Comparison of ENCODE assay signal across 14 cellular contexts in the genomic region with DNA sequence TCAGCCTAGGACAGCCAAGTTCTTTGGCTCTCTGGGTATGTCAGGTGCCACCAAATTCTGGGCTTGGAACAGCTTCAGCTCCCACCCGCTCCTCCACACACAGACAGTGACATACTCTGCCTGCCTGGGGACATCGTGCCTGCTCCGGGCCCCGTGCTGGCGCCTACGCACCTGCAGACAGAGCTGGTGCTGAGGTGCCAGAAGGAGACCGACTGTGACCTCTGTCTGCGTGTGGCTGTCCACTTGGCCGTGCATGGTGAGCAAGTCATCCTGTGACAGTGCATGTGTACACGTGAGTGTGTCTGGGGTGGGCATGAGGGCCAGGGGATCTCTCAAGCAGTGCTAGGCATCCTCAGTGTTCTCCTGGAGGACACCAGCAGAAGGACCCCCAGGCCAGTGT. TPM values are rescaled to one million over a fixed set of nuclear protein-coding genes. Genes with fewer than 3 reads are reported as not detected.
A peak's percentile ranks its signal among the peaks of the same experiment; 100 is the strongest.
DNase-seq lines count a peak whose midpoint lies in the region; ATAC-seq, FAIRE-seq and TF ChIP-seq lines count a peak whose summit lies in the region.
"Had no signal": no experiment of that assay in that cellular context is flagged by ENCODE, and none has a peak within 500 bp of the region (broad histone marks: within the 10 kb centered on the region; RNA-seq: fewer than 3 reads in every experiment).

No MANE protein-coding gene starts in this region.

- H4K20me1 ChIP-seq in osteoblast (ENCODE audit: insufficient read depth, low read length): no peaks in the 10 kb centered on the region

- peaks cover 3% of the 10 kb centered on the region for H3K27me3 Mint-ChIP-seq in activated CD8-positive, alpha-beta T cell treated with anti-CD3 and anti-CD28 coated beads for 36 hours

- no peaks in the 10 kb centered on the region for H3K36me3 Mint-ChIP-seq in activated CD8-positive, alpha-beta T cell treated with anti-CD3 and anti-CD28 coated beads for 36 hours (ENCODE audit: low read depth)
- H3K36me3 Mint-ChIP-seq: WTC11 had no signal

- H3K4me1 ChIP-seq in A549 (peaks cover 29% of the 10 kb centered on the region), RWPE2 (ENCODE audit: insufficient read depth, poor library complexity, severe bottlenecking) (peaks cover 6% of the 10 kb centered on the region), osteoblast (ENCODE audit: insufficient read depth, low read length) (peaks cover 45% of the 10 kb centered on the region)

- ATAC-seq in A549 (no peak), RWPE2 (ENCODE audit: low read depth) (no peak)
- ATAC-seq in activated CD8-positive, alpha-beta T cell treated with anti-CD3 and anti-CD28 coated beads for 36 hours: no peak
- ATAC-seq: activated T-cell treated with anti-CD3 and anti-CD28 coated beads, Interleukin-2, amount 50 U/mL, for 4 hours had no signal

- no peaks in the 10 kb centered on the region for H3K9me3 ChIP-seq in A549
- no peaks in the 10 kb centered on the region for H3K9me3 ChIP-seq in RWPE2 (ENCODE audit: severe bottlenecking)
- no peaks in the 10 kb centered on the region for H3K9me3 ChIP-seq in osteoblast (ENCODE audit: low read depth, low read length)

- CTCF ChIA-PET in A549 (lab: Yijun Ruan, JAX): interaction anchor here (0.7 to 11.4 kb wide), 3 partner anchors 14 to 91 kb away, joined by 5 to 73 read pairs (median 54); a partner anchor contains a TSS
- CTCF ChIA-PET in activated CD8-positive, alpha-beta T cell treated with anti-CD3 and anti-CD28 coated beads for 36 hours (lab: Charles Lee): no interaction called here

- H3K27ac Mint-ChIP-seq in activated CD8-positive, alpha-beta T cell treated with anti-CD3 and anti-CD28 coated beads for 36 hours: no peak overlapping the region

- H3K79me2 ChIP-seq in osteoblast (ENCODE audit: insufficient read depth, low read length): peaks cover 16% of the 10 kb centered on the region

- H2AFZ ChIP-seq in osteoblast (ENCODE audit: low read length): no peak overlapping the region

- H3K27me3 ChIP-seq in RWPE2 (ENCODE audit: insufficient read depth, poor library complexity, severe bottlenecking): no peaks in the 10 kb centered on the region
- no peaks in the 10 kb centered on the region for H3K27me3 ChIP-seq in osteoblast (ENCODE audit: insufficient read depth, low read length)
- H3K27me3 ChIP-seq: brain microvascular endothelial cell had no signal

- no peak for TF ChIP-seq EP300 in A549 (IDR thresholded peaks at IDR 0.05)

- no peak overlapping the region for H3K4me3 Mint-ChIP-seq in activated CD8-positive, alpha-beta T cell treated with anti-CD3 and anti-CD28 coated beads for 36 hours
- H3K4me3 Mint-ChIP-seq: activated T-cell treated with anti-CD3 and anti-CD28 coated beads, Interleukin-2, amount 50 U/mL, for 4 hours had no signal

- no peak for FAIRE-seq in A549 (lab: Jason Lieb, UNC)

- peak overlapping the region; percentile 98 for H3K4me2 ChIP-seq in A549
- H3K4me2 ChIP-seq in osteoblast (ENCODE audit: insufficient read depth, low read length): peak overlapping the region; percentile 93

- H3K9me3 Mint-ChIP-seq in activated CD8-positive, alpha-beta T cell treated with anti-CD3 and anti-CD28 coated beads for 36 hours: no peaks in the 10 kb centered on the region
- H3K9me3 Mint-ChIP-seq: activated T-cell treated with anti-CD3 and anti-CD28 coated beads, Interleukin-2, amount 50 U/mL, for 4 hours; WTC11 had no signal

- TF ChIP-seq RAD21 in A549 (conservative IDR thresholded peaks at IDR 0.05 in 1 of 2, IDR thresholded peaks at IDR 0.05 in 1 of 2): no peak

- WGBS in A549 (ENCODE audit: missing lambda C conversion rate): 89% methylated on average over 8 of the region's 10 CpGs

- TF ChIP-seq CTCF in A549 (IDR thresholded peaks at IDR 0.05): no peak
- TF ChIP-seq CTCF in RWPE2 (IDR thresholded peaks at IDR 0.05; ENCODE audit: poor library complexity, severe bottlenecking): no peak
- no peak for TF ChIP-seq CTCF in fibroblast of mammary gland (conservative IDR thresholded peaks at IDR 0.05; ENCODE audit: control insufficient read depth, insufficient read depth, low read depth, low read length)
- no peak for TF ChIP-seq CTCF in osteoblast (IDR thresholded peaks at IDR 0.05; ENCODE audit: extremely low read depth, low read depth, low read length)
- TF ChIP-seq CTCF in activated CD8-positive, alpha-beta T cell treated with anti-CD3 and anti-CD28 coated beads for 36 hours (IDR thresholded peaks at IDR 0.05): no peak

- TF ChIP-seq POLR2A in A549 (IDR thresholded peaks at IDR 0.05; ENCODE audit: low read length): no peak

- H3K4me1 Mint-ChIP-seq in activated CD8-positive, alpha-beta T cell treated with anti-CD3 and anti-CD28 coated beads for 36 hours (ENCODE audit: low read depth): peaks cover 11% of the 10 kb centered on the region

- H3K27ac ChIP-seq in A549 (peak overlapping the region; percentile 84 to 89; a peak in 4 of 6 replicates), RWPE2 (ENCODE audit: poor library complexity, severe bottlenecking) (peak overlapping the region; percentile 64), osteoblast (ENCODE audit: low read depth, low read length) (peak overlapping the region; percentile 73)

- no peak for DNase-seq in A549 (ENCODE audit: low read depth in 1 of 2, low spot score in 1 of 2)
- DNase-seq in RWPE2 (ENCODE audit: low spot score): no peak
- no peak for DNase-seq in fibroblast of mammary gland (ENCODE audit: low read depth)
- no peak for DNase-seq in osteoblast (ENCODE audit: insufficient read length, low spot score, missing footprints)
- DNase-seq in T1000 (lab: John Stamatoyannopoulos, UW): no peak
- DNase-seq in NCI-H2029 (lab: John Stamatoyannopoulos, UW): no peak
- no peak for DNase-seq in NCI-H1105 (lab: John Stamatoyannopoulos, UW)
- no peak for DNase-seq in activated CD8-positive, alpha-beta T cell treated with anti-CD3 and anti-CD28 coated beads for 36 hours
- DNase-seq: activated T-cell treated with anti-CD3 and anti-CD28 coated beads, Interleukin-2, amount 50 U/mL, for 4 hours; brain microvascular endothelial cell; foreskin melanocyte; NCI-H1930; OCI-M1 had no signal

- POLR2A ChIA-PET in A549 (lab: Yijun Ruan, JAX): no interaction called here
- POLR2A ChIA-PET in activated CD8-positive, alpha-beta T cell treated with anti-CD3 and anti-CD28 coated beads for 36 hours (lab: Charles Lee): no interaction called here

- intact Hi-C loops in activated CD8-positive, alpha-beta T cell treated with anti-CD3 and anti-CD28 coated beads for 36 hours (cut with micrococcal nuclease): no loop called here

- peaks cover 9% of the 10 kb centered on the region; the same call in 1 of the 2 replicates for H3K36me3 ChIP-seq in RWPE2 (ENCODE audit: low read depth)
- no peaks in the 10 kb centered on the region for H3K36me3 ChIP-seq in osteoblast (ENCODE audit: insufficient read depth, low read length)
- H3K36me3 ChIP-seq: brain microvascular endothelial cell had no signal

- no peak overlapping the region for H3K4me3 ChIP-seq in A549
- H3K4me3 ChIP-seq in RWPE2 (ENCODE audit: severe bottlenecking): peak overlapping the region; percentile 36
- peak overlapping the region; percentile 63 for H3K4me3 ChIP-seq in fibroblast of mammary gland (ENCODE audit: control insufficient read depth, low read depth, low read length)
- peak overlapping the region; percentile 76 for H3K4me3 ChIP-seq in osteoblast (ENCODE audit: insufficient read depth, low read length)

TF ChIP-seq in A549, 52 proteins besides CTCF, POLR2A, EP300 and RAD21:
- TF ChIP-seq MAFK (IDR thresholded peaks at IDR 0.05; ENCODE audit: partially characterized antibody): no peak

RNA-seq across cellular contexts. Expression of a gene that starts 0.9 kb away (rescaled TPM):
- polyA plus RNA-seq in A549 (2011; rRNA removed) (7.7 and 12.2 TPM in 2 replicates), A549 (2017; fragmentation: RNase III; extraction: RNeasy Plus Mini Kit Qiagen cat#74134 plus additional on column Dnase treatment) (9.1 to 9.8 TPM (median 9.4 TPM) in 3 replicates)
- 12.1 and 17.1 TPM in 2 replicates for polyA plus RNA-seq in A549 (2012; cell fraction: cytosol; rRNA removed)
- 34.0 and 43.5 TPM in 2 replicates for polyA plus RNA-seq in A549 (2012; cell fraction: nucleus; rRNA removed)
- polyA minus RNA-seq in A549 (2011; rRNA and poly(A)+ RNA removed): 16.6 and 23.1 TPM in 2 replicates
- total RNA-seq in osteoblast: 42.1 and 47.0 TPM in 2 replicates
- total RNA-seq in activated CD8-positive, alpha-beta T cell treated with anti-CD3 and anti-CD28 coated beads for 36 hours: under 1 TPM; 0.22 to 0.32 TPM

RNA-seq across cellular contexts. Expression of a gene that starts 15.2 kb away (rescaled TPM):
- 0.53 and 0.60 TPM in 2 replicates for polyA plus RNA-seq in A549 (2011; rRNA removed)
- polyA plus RNA-seq in A549 (2012; cell fraction: cytosol; rRNA removed): 0.65 and 0.79 TPM in 2 replicates
- 3.4 and 3.7 TPM in 2 replicates for polyA plus RNA-seq in A549 (2012; cell fraction: nucleus; rRNA removed)
- 0.44 to 0.67 TPM (median 0.47 TPM) in 3 replicates for polyA plus RNA-seq in A549 (2017; fragmentation: RNase III; extraction: RNeasy Plus Mini Kit Qiagen cat#74134 plus additional on column Dnase treatment)
- 0.92 and 1.3 TPM in 2 replicates for polyA minus RNA-seq in A549 (2011; rRNA and poly(A)+ RNA removed)
- total RNA-seq in osteoblast: 0.29 and 0.72 TPM in 2 replicates
- 1 to 10 TPM; 1.2 to 1.7 TPM for total RNA-seq in activated CD8-positive, alpha-beta T cell treated with anti-CD3 and anti-CD28 coated beads for 36 hours

RNA-seq across cellular contexts. Expression of a gene that starts 15.8 kb away (rescaled TPM):
- polyA plus RNA-seq in A549 (2011; rRNA removed) (13.1 and 13.9 TPM in 2 replicates), A549 (2017; fragmentation: RNase III; extraction: RNeasy Plus Mini Kit Qiagen cat#74134 plus additional on column Dnase treatment) (9.8 to 13.6 TPM (median 11.1 TPM) in 3 replicates)
- 14.6 and 14.9 TPM in 2 replicates for polyA plus RNA-seq in A549 (2012; cell fraction: cytosol; rRNA removed)
- 25.3 and 26.0 TPM in 2 replicates for polyA plus RNA-seq in A549 (2012; cell fraction: nucleus; rRNA removed)
- 6.2 and 9.1 TPM in 2 replicates for polyA minus RNA-seq in A549 (2011; rRNA and poly(A)+ RNA removed)
- total RNA-seq in osteoblast: 7.6 and 10.3 TPM in 2 replicates
- 10 to 100 TPM in 1 of 2 experiments, 1 to 10 TPM in 1; 9.4 to 13.0 TPM for total RNA-seq in activated CD8-positive, alpha-beta T cell treated with anti-CD3 and anti-CD28 coated beads for 36 hours

RNA-seq across cellular contexts. Expression of a gene that starts 27.4 kb away (rescaled TPM):
- polyA plus RNA-seq in A549 (2011; rRNA removed) (63.2 and 79.3 TPM in 2 replicates), A549 (2017; fragmentation: RNase III; extraction: RNeasy Plus Mini Kit Qiagen cat#74134 plus additional on column Dnase treatment) (48.6 to 53.7 TPM (median 49.6 TPM) in 3 replicates)
- polyA plus RNA-seq in A549 (2012; cell fraction: cytosol; rRNA removed): 54.9 and 75.5 TPM in 2 replicates
- polyA plus RNA-seq in A549 (2012; cell fraction: nucleus; rRNA removed): 28.0 and 40.6 TPM in 2 replicates
- polyA minus RNA-seq in A549 (2011; rRNA and poly(A)+ RNA removed): 51.1 and 62.9 TPM in 2 replicates
- total RNA-seq in osteoblast: 21.8 and 26.1 TPM in 2 replicates
- total RNA-seq in activated CD8-positive, alpha-beta T cell treated with anti-CD3 and anti-CD28 coated beads for 36 hours: 10 to 100 TPM; 29.7 to 30.3 TPM

RNA-seq across cellular contexts. Expression of a gene that starts 34.4 kb away (rescaled TPM):
- polyA plus RNA-seq in A549 (2011; rRNA removed) (0.50 and 0.53 TPM in 2 replicates), A549 (2017; fragmentation: RNase III; extraction: RNeasy Plus Mini Kit Qiagen cat#74134 plus additional on column Dnase treatment) (1.1 to 1.3 TPM (median 1.1 TPM) in 3 replicates)
- polyA plus RNA-seq in A549 (2012; cell fraction: cytosol; rRNA removed): 1.1 and 1.4 TPM in 2 replicates
- polyA plus RNA-seq in A549 (2012; cell fraction: nucleus; rRNA removed): 1.6 and 2.1 TPM in 2 replicates
- polyA minus RNA-seq in A549 (2011; rRNA and poly(A)+ RNA removed): 1.3 and 1.8 TPM in 2 replicates
- 3.5 and 4.3 TPM in 2 replicates for total RNA-seq in osteoblast
- total RNA-seq in activated CD8-positive, alpha-beta T cell treated with anti-CD3 and anti-CD28 coated beads for 36 hours: 1 to 10 TPM; 5.6 to 5.7 TPM

Comparison
In these comparisons a context has a peak if more than half of its experiments do, and no peak if none do; other contexts are left out.
1. RNA of a gene that starts 0.9 kb away (total RNA-seq): 42.1 to 47.0 TPM in osteoblast; 0.22 to 0.32 TPM in activated CD8-positive, alpha-beta T cell treated with anti-CD3 and anti-CD28 coated beads for 36 hours; every median in the first group is over 10 times any median in the second.
2. Peak in every context shown above with its lines, with median percentiles within 50 percentile points of each other: H3K27ac ChIP-seq.